ENCODE assay signal across 1 cellular context in genomic region chr19:42269518-42270345, GRCh38.
TF ChIP-seq lines count a peak whose summit lies in the region.

No MANE protein-coding gene starts in this region.

TF ChIP-seq in GM12878, 131 proteins besides CTCF, POLR2A, EP300 and RAD21:
- TF ChIP-seq PKNOX1 (IDR thresholded peaks at IDR 0.05) (peak; percentile 48), IRF3 (IDR thresholded peaks at IDR 0.05) (no peak), MLLT1 (IDR thresholded peaks at IDR 0.05) (peak; percentile 68; the same call in 1 of the 2 replicates), NBN (IDR thresholded peaks at IDR 0.05) (peak; percentile 43), NFIC (IDR thresholded peaks at IDR 0.05; ENCODE audit: low read depth, low read length) (no peak), SUZ12 (IDR thresholded peaks at IDR 0.05; ENCODE audit: unreplicated experiment) (no peak), MYB (IDR thresholded peaks at IDR 0.05; ENCODE audit: borderline replicate concordance, low read depth, low read length) (no peak), RCOR1 (conservative IDR thresholded peaks at IDR 0.05; ENCODE audit: low read depth, low read length) (0 out of 2 replicates have a peak, but pooled peaks have one; percentile 22), BACH1 (IDR thresholded peaks at IDR 0.05; ENCODE audit: borderline replicate concordance) (0 out of 2 replicates have a peak, but pooled peaks have one; percentile 3), YBX1 (IDR thresholded peaks at IDR 0.05) (peak; percentile 51; the same call in 1 of the 2 replicates), SMAD1 (IDR thresholded peaks at IDR 0.05; ENCODE audit: low read depth, partially characterized antibody) (peak; percentile 64), GATAD2B (conservative IDR thresholded peaks at IDR 0.05; ENCODE audit: low read depth) (no peak), HDGF (IDR thresholded peaks at IDR 0.05) (peak; percentile 94), SMARCA5 (IDR thresholded peaks at IDR 0.05) (0 out of 2 replicates have a peak, but pooled peaks have one; percentile 5), SKIL (IDR thresholded peaks at IDR 0.05; ENCODE audit: low read depth, poor library complexity, severe bottlenecking) (no peak), PBX3 (IDR thresholded peaks at IDR 0.05; ENCODE audit: insufficient replicate concordance, low read depth, low read length) (peak; percentile 57), NR2F1 (conservative IDR thresholded peaks at IDR 0.05) (no peak), CUX1 (IDR thresholded peaks at IDR 0.05; ENCODE audit: insufficient replicate concordance, low read depth, low read length) (no peak), MEF2B (IDR thresholded peaks at IDR 0.05; ENCODE audit: partially characterized antibody, poor library complexity, severe bottlenecking) (no peak)
- TF ChIP-seq, protein P1, sequence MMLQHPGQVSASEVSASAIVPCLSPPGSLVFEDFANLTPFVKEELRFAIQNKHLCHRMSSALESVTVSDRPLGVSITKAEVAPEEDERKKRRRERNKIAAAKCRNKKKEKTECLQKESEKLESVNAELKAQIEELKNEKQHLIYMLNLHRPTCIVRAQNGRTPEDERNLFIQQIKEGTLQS (IDR thresholded peaks at IDR 0.05; ENCODE audit: borderline replicate concordance, extremely low read depth, low read depth, low read length), result no peak
- TF ChIP-seq, protein P2, sequence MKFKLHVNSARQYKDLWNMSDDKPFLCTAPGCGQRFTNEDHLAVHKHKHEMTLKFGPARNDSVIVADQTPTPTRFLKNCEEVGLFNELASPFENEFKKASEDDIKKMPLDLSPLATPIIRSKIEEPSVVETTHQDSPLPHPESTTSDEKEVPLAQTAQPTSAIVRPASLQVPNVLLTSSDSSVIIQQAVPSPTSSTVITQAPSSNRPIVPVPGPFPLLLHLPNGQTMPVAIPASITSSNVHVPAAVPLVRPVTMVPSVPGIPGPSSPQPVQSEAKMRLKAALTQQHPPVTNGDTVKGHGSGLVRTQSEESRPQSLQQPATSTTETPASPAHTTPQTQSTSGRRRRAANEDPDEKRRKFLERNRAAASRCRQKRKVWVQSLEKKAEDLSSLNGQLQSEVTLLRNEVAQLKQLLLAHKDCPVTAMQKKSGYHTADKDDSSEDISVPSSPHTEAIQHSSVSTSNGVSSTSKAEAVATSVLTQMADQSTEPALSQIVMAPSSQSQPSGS (IDR thresholded peaks at IDR 0.05; ENCODE audit: low read length), result no peak
- TF ChIP-seq, protein P3, sequence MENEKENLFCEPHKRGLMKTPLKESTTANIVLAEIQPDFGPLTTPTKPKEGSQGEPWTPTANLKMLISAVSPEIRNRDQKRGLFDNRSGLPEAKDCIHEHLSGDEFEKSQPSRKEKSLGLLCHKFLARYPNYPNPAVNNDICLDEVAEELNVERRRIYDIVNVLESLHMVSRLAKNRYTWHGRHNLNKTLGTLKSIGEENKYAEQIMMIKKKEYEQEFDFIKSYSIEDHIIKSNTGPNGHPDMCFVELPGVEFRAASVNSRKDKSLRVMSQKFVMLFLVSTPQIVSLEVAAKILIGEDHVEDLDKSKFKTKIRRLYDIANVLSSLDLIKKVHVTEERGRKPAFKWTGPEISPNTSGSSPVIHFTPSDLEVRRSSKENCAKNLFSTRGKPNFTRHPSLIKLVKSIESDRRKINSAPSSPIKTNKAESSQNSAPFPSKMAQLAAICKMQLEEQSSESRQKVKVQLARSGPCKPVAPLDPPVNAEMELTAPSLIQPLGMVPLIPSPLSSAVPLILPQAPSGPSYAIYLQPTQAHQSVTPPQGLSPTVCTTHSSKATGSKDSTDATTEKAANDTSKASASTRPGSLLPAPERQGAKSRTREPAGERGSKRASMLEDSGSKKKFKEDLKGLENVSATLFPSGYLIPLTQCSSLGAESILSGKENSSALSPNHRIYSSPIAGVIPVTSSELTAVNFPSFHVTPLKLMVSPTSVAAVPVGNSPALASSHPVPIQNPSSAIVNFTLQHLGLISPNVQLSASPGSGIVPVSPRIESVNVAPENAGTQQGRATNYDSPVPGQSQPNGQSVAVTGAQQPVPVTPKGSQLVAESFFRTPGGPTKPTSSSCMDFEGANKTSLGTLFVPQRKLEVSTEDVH (IDR thresholded peaks at IDR 0.05; ENCODE audit: low read depth, partially characterized antibody), result no peak
